12 cellular contexts compared by ENCODE assay signal in genomic region chrX:100654256-100654655, GRCh38. TPM values are rescaled to one million over a fixed set of nuclear protein-coding genes. Genes with fewer than 3 reads are reported as not detected.
DNase-seq lines count a peak whose midpoint lies in the region; ATAC-seq and TF ChIP-seq lines count a peak whose summit lies in the region.
"Had no signal": no experiment of that assay in that cellular context is flagged by ENCODE, and none has a peak within 500 bp of the region (broad histone marks: within the 10 kb centered on the region; RNA-seq: fewer than 3 reads in every experiment).

No MANE protein-coding gene starts in this region.

- no peak for DNase-seq in BJ (ENCODE audit: low read depth)
- DNase-seq in HT-29 (ENCODE audit: low spot score), result peak; percentile 40
- peak; percentile 56 for DNase-seq in SK-MEL-5 (ENCODE audit: low read depth, low spot score)
- DNase-seq in iPS-NIHi11 (ENCODE audit: low spot score), result peak; percentile 29
- no peak for DNase-seq in COLO668 (lab: John Stamatoyannopoulos, UW; ENCODE audit: unreplicated experiment)
- DNase-seq in superior temporal gyrus (ENCODE audit: extremely low spot score), result no peak
- DNase-seq: activated B cell treated with CpG ODN at 0.5 μM for 24 hours, adrenal gland, right cardiac atrium, stomach had no signal

- in situ Hi-C loops in SK-MEL-5 (cut with HindIII; ENCODE audit: low pct_unique_long_range_greater_than_20kb, low sequenced_read_pairs), result no loop called here

- peak; percentile 24; the same call in 1 of the 2 replicates for TF ChIP-seq CTCF in BJ (IDR thresholded peaks at IDR 0.05; ENCODE audit: insufficient read depth, low read depth, low read length)

- H3K36me3 ChIP-seq in BJ (ENCODE audit: control insufficient read depth, insufficient read depth, low read length), result no peaks in the 10 kb centered on the region
- H3K36me3 ChIP-seq: adrenal gland, stomach had no signal

- POLR2A ChIA-PET in BJ (lab: Charles Lee), result no interaction called here

- H3K4me3 ChIP-seq in BJ (ENCODE audit: low read depth, low read length), result no peak overlapping the region
- H3K4me3 ChIP-seq: adrenal gland, stomach had no signal

- CTCF ChIA-PET in BJ (lab: Yijun Ruan, JAX), result interaction anchor here (1.0 to 2.4 kb wide), 4 partner anchors 13 to 33 kb away, joined by 3 to 14 read pairs (median 4); partner anchors contain the start of gene TSPAN6

- ATAC-seq in HG03378 (IDR thresholded peaks at IDR 0.05; ENCODE audit: unreplicated experiment) (no peak), GM18502 (IDR thresholded peaks at IDR 0.05; ENCODE audit: poor library complexity, unreplicated experiment) (no peak)
- ATAC-seq: right cardiac atrium had no signal

- H3K27me3 ChIP-seq in BJ (ENCODE audit: control insufficient read depth, insufficient read depth, low read length), result no peaks in the 10 kb centered on the region
- H3K27me3 ChIP-seq: stomach had no signal

RNA-seq across cellular contexts. Expression of gene SRPX2, which starts 10.3 kb away (rescaled TPM):
- 47.3 and 52.7 TPM in 2 replicates for polyA plus RNA-seq in BJ (2011; rRNA removed)
- 15.1 and 19.1 TPM in 2 replicates for polyA minus RNA-seq in BJ (2011; rRNA and poly(A)+ RNA removed)
- 0.28 and 0.78 TPM in 2 replicates for total RNA-seq in HT-29 (2014; rRNA removed; shearing (Covaris generic))
- 0.72 and 1.6 TPM in 2 replicates for total RNA-seq in SK-MEL-5 (2014; rRNA removed; shearing (Covaris generic))
- polyA plus RNA-seq in SK-MEL-5 (2015; cell fraction: cytosol; rRNA removed), result 1.1 and 2.3 TPM in 2 replicates
- 2.3 and 2.7 TPM in 2 replicates for polyA plus RNA-seq in SK-MEL-5 (2015; cell fraction: nucleus; rRNA removed)
- total RNA-seq: activated B cell treated with CpG ODN at 0.5 μM for 24 hours had no signal

RNA-seq across cellular contexts. Expression of gene TSPAN6, which starts 17.6 kb away (rescaled TPM):
- 8.8 and 19.7 TPM in 2 replicates for polyA plus RNA-seq in BJ (2011; rRNA removed)
- polyA minus RNA-seq in BJ (2011; rRNA and poly(A)+ RNA removed), result 4.9 and 5.6 TPM in 2 replicates
- total RNA-seq in HT-29 (2014; rRNA removed; shearing (Covaris generic)), result 9.2 and 9.5 TPM in 2 replicates
- total RNA-seq in SK-MEL-5 (2014; rRNA removed; shearing (Covaris generic)), result 54.1 and 56.0 TPM in 2 replicates
- 33.4 and 37.6 TPM in 2 replicates for polyA plus RNA-seq in SK-MEL-5 (2015; cell fraction: cytosol; rRNA removed)
- polyA plus RNA-seq in SK-MEL-5 (2015; cell fraction: nucleus; rRNA removed), result 10.9 and 13.3 TPM in 2 replicates

Comparison
In these comparisons a context has a peak if more than half of its experiments do, and no peak if none do; other contexts are left out.
1. DNase-seq: peak in HT-29 (single experiment), SK-MEL-5 (single experiment) and iPS-NIHi11 (single experiment); none in BJ (single experiment), COLO668 (single experiment) and superior temporal gyrus (single experiment).